In genomic region chr6:168885196-168885595, GRCh38 we compare ENCODE assay signal across 6 cellular contexts.
"Had no signal": no experiment of that assay in that cellular context is flagged by ENCODE, and none has a peak within 500 bp of the region (broad histone marks: within the 10 kb centered on the region; RNA-seq: fewer than 3 reads in every experiment).

No MANE protein-coding gene starts in this region.

- H3K79me2 ChIP-seq: parathyroid adenoma had no signal

- H3K27ac ChIP-seq: gastrocnemius medialis, parathyroid adenoma, psoas muscle, suprapubic skin, tibial artery had no signal

- H3K9me3 Mint-ChIP-seq: activated naive CD8-positive, alpha-beta T cell treated with anti-CD3 and anti-CD28 coated beads, Interleukin-2, amount 50 U/mL, for 24 hours had no signal

- H3K9me3 ChIP-seq: gastrocnemius medialis, psoas muscle, suprapubic skin, tibial artery had no signal

- H3K27me3 ChIP-seq: gastrocnemius medialis had no signal

- H3K36me3 ChIP-seq: gastrocnemius medialis, suprapubic skin, tibial artery had no signal

- H3K27ac Mint-ChIP-seq: activated naive CD8-positive, alpha-beta T cell treated with anti-CD3 and anti-CD28 coated beads, Interleukin-2, amount 50 U/mL, for 24 hours had no signal

- H3K27me3 Mint-ChIP-seq: activated naive CD8-positive, alpha-beta T cell treated with anti-CD3 and anti-CD28 coated beads, Interleukin-2, amount 50 U/mL, for 24 hours had no signal

- H2AFZ ChIP-seq: parathyroid adenoma had no signal

- H3K9ac ChIP-seq: parathyroid adenoma had no signal

- H3K4me1 ChIP-seq: parathyroid adenoma, psoas muscle, suprapubic skin had no signal

- H3K4me3 ChIP-seq: suprapubic skin had no signal
